ENCODE assay signal across 26 cellular contexts in genomic region chr10:43127447-43127846, GRCh38. TPM values are rescaled to one million over a fixed set of nuclear protein-coding genes. Genes with fewer than 3 reads are reported as not detected.
A peak's percentile ranks its signal among the peaks of the same experiment; 100 is the strongest.
DNase-seq lines count a peak whose midpoint lies in the region; ATAC-seq, FAIRE-seq and TF ChIP-seq lines count a peak whose summit lies in the region.
"Had no signal": no experiment of that assay in that cellular context is flagged by ENCODE, and none has a peak within 500 bp of the region (broad histone marks: within the 10 kb centered on the region; RNA-seq: fewer than 3 reads in every experiment).

No MANE protein-coding gene starts in this region.

- H3K36me3 ChIP-seq in CD4-positive, CD25-positive, alpha-beta regulatory T cell (ENCODE audit: control insufficient read depth, insufficient read depth, low read length) = no peaks in the 10 kb centered on the region
- H3K36me3 ChIP-seq: esophagus squamous epithelium, left ventricle myocardium inferior, neutrophil, WERI-Rb-1 had no signal

- no peaks in the 10 kb centered on the region for H3K36me3 Mint-ChIP-seq in CD4-positive, CD25-positive, alpha-beta regulatory T cell
- H3K36me3 Mint-ChIP-seq in activated CD8-positive, alpha-beta memory T cell treated with anti-CD3 and anti-CD28 coated beads, Interleukin-2, amount 10 ng/mL, durations not matched to agents 7 days and 5 days = no peaks in the 10 kb centered on the region
- no peaks in the 10 kb centered on the region for H3K36me3 Mint-ChIP-seq in memory B cell
- H3K36me3 Mint-ChIP-seq: stimulated activated naive B cell treated with anti-CD40 and anti-IgM and Interleukin-4, amounts not matched to agents 10 μg/mL and 1 μg/mL and 100 μg/mL, for 72 hours had no signal

- no peak overlapping the region for H3K27ac ChIP-seq in CD4-positive, CD25-positive, alpha-beta regulatory T cell (ENCODE audit: insufficient read depth, low read length, poor library complexity, severe bottlenecking)
- H3K27ac ChIP-seq: esophagus squamous epithelium, left ventricle myocardium inferior, neutrophil, WERI-Rb-1 had no signal

- no peaks in the 10 kb centered on the region for H3K9me3 Mint-ChIP-seq in CD4-positive, CD25-positive, alpha-beta regulatory T cell
- no peaks in the 10 kb centered on the region for H3K9me3 Mint-ChIP-seq in activated CD8-positive, alpha-beta memory T cell treated with anti-CD3 and anti-CD28 coated beads, Interleukin-2, amount 10 ng/mL, durations not matched to agents 7 days and 5 days (ENCODE audit: low read depth)
- no peaks in the 10 kb centered on the region for H3K9me3 Mint-ChIP-seq in memory B cell
- H3K9me3 Mint-ChIP-seq: stimulated activated naive B cell treated with anti-CD40 and anti-IgM and Interleukin-4, amounts not matched to agents 10 μg/mL and 1 μg/mL and 100 μg/mL, for 72 hours had no signal

- CTCF ChIA-PET in activated CD8-positive, alpha-beta memory T cell treated with anti-CD3 and anti-CD28 coated beads, Interleukin-2, amount 10 ng/mL, durations not matched to agents 7 days and 5 days (lab: Charles Lee) = interaction anchor here (0.9 to 1.0 kb wide), 2 partner anchors 10 to 77 kb away, joined by 3 read pairs; partner anchors contain the start of gene CSGALNACT2

- no peak for TF ChIP-seq CTCF in AG10803 (conservative IDR thresholded peaks at IDR 0.05; ENCODE audit: low read length)
- no peak for TF ChIP-seq CTCF in D721Med (IDR thresholded peaks at IDR 0.05; ENCODE audit: insufficient read depth, missing control alignments)

- FAIRE-seq in D721Med (lab: Jason Lieb, UNC) = no peak
- FAIRE-seq: G401.6, HTR-8/SVneo had no signal

- no peaks in the 10 kb centered on the region for H3K27me3 Mint-ChIP-seq in CD4-positive, CD25-positive, alpha-beta regulatory T cell
- H3K27me3 Mint-ChIP-seq in activated CD8-positive, alpha-beta memory T cell treated with anti-CD3 and anti-CD28 coated beads, Interleukin-2, amount 10 ng/mL, durations not matched to agents 7 days and 5 days = no peaks in the 10 kb centered on the region
- H3K27me3 Mint-ChIP-seq in memory B cell = no peaks in the 10 kb centered on the region
- H3K27me3 Mint-ChIP-seq: stimulated activated naive B cell treated with anti-CD40 and anti-IgM and Interleukin-4, amounts not matched to agents 10 μg/mL and 1 μg/mL and 100 μg/mL, for 72 hours had no signal

- no peaks in the 10 kb centered on the region for H3K9me3 ChIP-seq in CD4-positive, CD25-positive, alpha-beta regulatory T cell (ENCODE audit: control insufficient read depth in 2 of 2, low read length in 2 of 2)
- H3K9me3 ChIP-seq: esophagus squamous epithelium, left ventricle myocardium inferior, neutrophil had no signal

- peaks cover 4 to 33% (median 16%) of the 10 kb centered on the region in 4 donors for H3K4me1 Mint-ChIP-seq in CD4-positive, CD25-positive, alpha-beta regulatory T cell
- H3K4me1 Mint-ChIP-seq in activated CD8-positive, alpha-beta memory T cell treated with anti-CD3 and anti-CD28 coated beads, Interleukin-2, amount 10 ng/mL, durations not matched to agents 7 days and 5 days = peaks cover 72% of the 10 kb centered on the region
- H3K4me1 Mint-ChIP-seq in memory B cell = peaks cover 12% of the 10 kb centered on the region

- peak overlapping the region; percentile 18 to 63 (median 23) for H3K27ac Mint-ChIP-seq in CD4-positive, CD25-positive, alpha-beta regulatory T cell
- peak overlapping the region; percentile 81 for H3K27ac Mint-ChIP-seq in activated CD8-positive, alpha-beta memory T cell treated with anti-CD3 and anti-CD28 coated beads, Interleukin-2, amount 10 ng/mL, durations not matched to agents 7 days and 5 days
- H3K27ac Mint-ChIP-seq in memory B cell = peak overlapping the region; percentile 65

- DNase-seq in AG10803 (ENCODE audit: low read depth) = peak; percentile 34
- DNase-seq in CD4-positive, CD25-positive, alpha-beta regulatory T cell = no peak
- DNase-seq in activated CD8-positive, alpha-beta memory T cell treated with anti-CD3 and anti-CD28 coated beads, Interleukin-2, amount 10 ng/mL, durations not matched to agents 7 days and 5 days = no peak
- DNase-seq in memory B cell (ENCODE audit: low spot score in 2 of 2) = no peak
- DNase-seq in D721Med (ENCODE audit: insufficient read length, low spot score) = no peak
- DNase-seq in NCI-H1436 (lab: John Stamatoyannopoulos, UW) = no peak
- DNase-seq: activated naive CD4-positive, alpha-beta T cell; AML-193; cerebellar nuclear complex; effector CD4-positive, alpha-beta T cell; esophagus squamous epithelium; left ventricle myocardium inferior; NCI-H2171; NCI-H526 treated with DMSO at 0.1 percent for 48 hours; OCI-M1; retina; Right ventricle myocardium superior; stimulated activated naive B cell treated with anti-CD40 and anti-IgM and Interleukin-4, amounts not matched to agents 10 μg/mL and 1 μg/mL and 100 μg/mL, for 72 hours; SW 1271; WERI-Rb-1 had no signal

- H3K4me3 Mint-ChIP-seq in CD4-positive, CD25-positive, alpha-beta regulatory T cell = peak overlapping the region in 1 of 4 donors; percentile 5
- H3K4me3 Mint-ChIP-seq in activated CD8-positive, alpha-beta memory T cell treated with anti-CD3 and anti-CD28 coated beads, Interleukin-2, amount 10 ng/mL, durations not matched to agents 7 days and 5 days = no peak overlapping the region
- no peak overlapping the region for H3K4me3 Mint-ChIP-seq in memory B cell
- H3K4me3 Mint-ChIP-seq: stimulated activated naive B cell treated with anti-CD40 and anti-IgM and Interleukin-4, amounts not matched to agents 10 μg/mL and 1 μg/mL and 100 μg/mL, for 72 hours had no signal

- H3K27me3 ChIP-seq in CD4-positive, CD25-positive, alpha-beta regulatory T cell (ENCODE audit: control insufficient read depth, insufficient read depth, low read length) = no peaks in the 10 kb centered on the region
- H3K27me3 ChIP-seq: esophagus squamous epithelium, neutrophil had no signal

- H3K4me3 ChIP-seq in AG10803 (ENCODE audit: low read length) = no peak overlapping the region
- no peak overlapping the region for H3K4me3 ChIP-seq in CD4-positive, CD25-positive, alpha-beta regulatory T cell (ENCODE audit: low read depth, low read length)
- H3K4me3 ChIP-seq: esophagus squamous epithelium, left ventricle myocardium inferior had no signal

- no peak for ATAC-seq in CD4-positive, CD25-positive, alpha-beta regulatory T cell (ENCODE audit: low read depth in 2 of 2)
- ATAC-seq in activated CD8-positive, alpha-beta memory T cell treated with anti-CD3 and anti-CD28 coated beads, Interleukin-2, amount 10 ng/mL, durations not matched to agents 7 days and 5 days = no peak
- no peak for ATAC-seq in memory B cell (ENCODE audit: low read depth)
- no peak for ATAC-seq in GM21367 (IDR thresholded peaks at IDR 0.05; ENCODE audit: unreplicated experiment)
- ATAC-seq in HG02588 (IDR thresholded peaks at IDR 0.05; ENCODE audit: unreplicated experiment) = no peak

- peaks cover 15% of the 10 kb centered on the region for H3K4me1 ChIP-seq in CD4-positive, CD25-positive, alpha-beta regulatory T cell (ENCODE audit: control insufficient read depth, insufficient read depth, low read length, poor library complexity, severe bottlenecking)
- H3K4me1 ChIP-seq: left ventricle myocardium inferior had no signal

RNA-seq across cellular contexts. Expression of gene CSGALNACT2, which starts 10.8 kb away (rescaled TPM):
- total RNA-seq in CD4-positive, CD25-positive, alpha-beta regulatory T cell = 69.4 TPM
- 10 to 100 TPM; 17.2 to 26.3 (median 22.8) TPM for polyA plus RNA-seq in CD4-positive, CD25-positive, alpha-beta regulatory T cell
- 10 to 100 TPM; 38.0 to 39.7 TPM for total RNA-seq in activated CD8-positive, alpha-beta memory T cell treated with anti-CD3 and anti-CD28 coated beads, Interleukin-2, amount 10 ng/mL, durations not matched to agents 7 days and 5 days

RNA-seq across cellular contexts. Expression of gene RET, which starts 50.6 kb away (rescaled TPM):
- 0.37 TPM for total RNA-seq in CD4-positive, CD25-positive, alpha-beta regulatory T cell
- not detected for polyA plus RNA-seq in CD4-positive, CD25-positive, alpha-beta regulatory T cell
- under 1 TPM; 0.38 to 0.45 TPM for total RNA-seq in activated CD8-positive, alpha-beta memory T cell treated with anti-CD3 and anti-CD28 coated beads, Interleukin-2, amount 10 ng/mL, durations not matched to agents 7 days and 5 days
- total RNA-seq: LHCN-M2 had no signal

Comparison
In these comparisons a context has a peak if more than half of its experiments do, and no peak if none do; other contexts are left out.
1. H3K27ac Mint-ChIP-seq: peak in every context shown above with its lines; median percentile 81 in activated CD8-positive, alpha-beta memory T cell treated with anti-CD3 and anti-CD28 coated beads, Interleukin-2, amount 10 ng/mL, durations not matched to agents 7 days and 5 days; 65 in memory B cell; 23 in CD4-positive, CD25-positive, alpha-beta regulatory T cell.